In the genomic region with DNA sequence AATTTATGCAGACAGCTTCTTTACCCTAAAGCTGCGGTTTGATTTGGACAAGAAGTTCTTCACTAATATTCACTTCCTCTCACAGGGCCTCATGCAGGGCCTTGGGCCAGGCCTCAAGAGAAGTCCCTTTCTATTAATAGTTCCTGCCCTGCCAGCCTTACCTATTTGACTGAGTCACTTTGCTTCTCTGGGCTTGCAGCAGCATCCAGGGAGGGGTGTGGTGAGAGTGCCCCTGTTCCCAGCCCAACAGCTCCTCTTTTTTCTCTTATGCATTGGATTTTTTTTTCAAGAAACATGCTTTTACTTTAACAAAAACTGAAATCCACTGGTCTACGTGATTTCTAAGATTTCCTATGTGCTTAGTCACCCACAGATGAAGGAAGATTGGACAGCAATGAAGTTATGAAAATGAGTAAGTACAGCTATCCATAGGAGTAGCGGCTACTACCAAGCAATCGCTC, we compare ENCODE assay signal across 9 cellular contexts. TPM values are rescaled to one million over a fixed set of nuclear protein-coding genes. Genes with fewer than 3 reads are reported as not detected.
A peak's percentile ranks its signal among the peaks of the same experiment; 100 is the strongest.
DNase-seq lines count a peak whose midpoint lies in the region; ATAC-seq lines count a peak whose summit lies in the region.
"Had no signal": no experiment of that assay in that cellular context is flagged by ENCODE, and none has a peak within 500 bp of the region (broad histone marks: within the 10 kb centered on the region; RNA-seq: fewer than 3 reads in every experiment).

No MANE protein-coding gene starts in this region.

- peaks cover 37% of the 10 kb centered on the region for H3K27me3 Mint-ChIP-seq in activated T-cell treated with anti-CD3 and anti-CD28 coated beads, Interleukin-2, amount 50 U/mL, for 24 hours

- no peak overlapping the region for H3K27ac ChIP-seq in right cardiac atrium (ENCODE audit: low read length)

- no peaks in the 10 kb centered on the region for H3K9me3 ChIP-seq in right cardiac atrium (ENCODE audit: control insufficient read depth, low read length)

- peaks cover 1% of the 10 kb centered on the region for H3K4me1 ChIP-seq in right cardiac atrium (ENCODE audit: control insufficient read depth, insufficient read depth, low read length)

- no peak overlapping the region for H3K4me3 Mint-ChIP-seq in stimulated activated effector memory CD8-positive, alpha-beta T cell treated with anti-CD3 and anti-CD28 coated beads, Interleukin-12 subunit alpha, Interleukin-12 subunit beta, amount 100 ng/mL, for 72 hours
- H3K4me3 Mint-ChIP-seq in activated T-cell treated with anti-CD3 and anti-CD28 coated beads, Interleukin-2, amount 50 U/mL, for 24 hours, result no peak overlapping the region

- H3K27me3 ChIP-seq in right cardiac atrium (ENCODE audit: control insufficient read depth, insufficient read depth), result no peaks in the 10 kb centered on the region

- no peak overlapping the region for H3K4me3 ChIP-seq in right cardiac atrium (ENCODE audit: low read length)

- H3K4me1 Mint-ChIP-seq in stimulated activated effector memory CD8-positive, alpha-beta T cell treated with anti-CD3 and anti-CD28 coated beads, Interleukin-12 subunit alpha, Interleukin-12 subunit beta, amount 100 ng/mL, for 72 hours, result peaks cover 6% of the 10 kb centered on the region
- peaks cover 25% of the 10 kb centered on the region for H3K4me1 Mint-ChIP-seq in activated T-cell treated with anti-CD3 and anti-CD28 coated beads, Interleukin-2, amount 50 U/mL, for 24 hours (ENCODE audit: low read depth)

- intact Hi-C loops in right cardiac atrium (cut with DNase I), result no loop called here

- ATAC-seq in GM18511 (IDR thresholded peaks at IDR 0.05; ENCODE audit: unreplicated experiment) (peak; percentile 52), HG02759 (IDR thresholded peaks at IDR 0.05; ENCODE audit: unreplicated experiment) (peak; percentile 53), right cardiac atrium (no peak)
- ATAC-seq in stimulated activated effector memory CD8-positive, alpha-beta T cell treated with anti-CD3 and anti-CD28 coated beads, Interleukin-12 subunit alpha, Interleukin-12 subunit beta, amount 100 ng/mL, for 72 hours, result no peak

- peaks cover 22% of the 10 kb centered on the region for H3K36me3 Mint-ChIP-seq in stimulated activated effector memory CD8-positive, alpha-beta T cell treated with anti-CD3 and anti-CD28 coated beads, Interleukin-12 subunit alpha, Interleukin-12 subunit beta, amount 100 ng/mL, for 72 hours
- H3K36me3 Mint-ChIP-seq in activated T-cell treated with anti-CD3 and anti-CD28 coated beads, Interleukin-2, amount 50 U/mL, for 24 hours (ENCODE audit: low read depth), result peaks cover 2% of the 10 kb centered on the region

- H3K9me3 Mint-ChIP-seq in stimulated activated effector memory CD8-positive, alpha-beta T cell treated with anti-CD3 and anti-CD28 coated beads, Interleukin-12 subunit alpha, Interleukin-12 subunit beta, amount 100 ng/mL, for 72 hours, result no peaks in the 10 kb centered on the region
- no peaks in the 10 kb centered on the region for H3K9me3 Mint-ChIP-seq in activated T-cell treated with anti-CD3 and anti-CD28 coated beads, Interleukin-2, amount 50 U/mL, for 24 hours

- DNase-seq in OCI-M1 (lab: John Stamatoyannopoulos, UW), result peak; percentile 22
- peak in 2 of 3 donors; percentile 34 to 41 for DNase-seq in right cardiac atrium
- no peak for DNase-seq in COLO668 (lab: John Stamatoyannopoulos, UW; ENCODE audit: unreplicated experiment)
- DNase-seq in stimulated activated CD4-positive, alpha-beta T cell treated with anti-CD3 and anti-CD28 coated beads, Interleukin-1b, Interleukin-23, amount 100 ng/mL, for 48 hours, result no peak
- no peak for DNase-seq in stimulated activated effector memory CD8-positive, alpha-beta T cell treated with anti-CD3 and anti-CD28 coated beads, Interleukin-12 subunit alpha, Interleukin-12 subunit beta, amount 100 ng/mL, for 72 hours (ENCODE audit: low spot score in 2 of 2)
- no peak for DNase-seq in activated T-cell treated with anti-CD3 and anti-CD28 coated beads, Interleukin-2, amount 50 U/mL, for 24 hours

- WGBS in right cardiac atrium, result 40% methylated on average over 4 of the region's 4 CpGs

- H3K27ac Mint-ChIP-seq in stimulated activated effector memory CD8-positive, alpha-beta T cell treated with anti-CD3 and anti-CD28 coated beads, Interleukin-12 subunit alpha, Interleukin-12 subunit beta, amount 100 ng/mL, for 72 hours, result no peak overlapping the region
- H3K27ac Mint-ChIP-seq in activated T-cell treated with anti-CD3 and anti-CD28 coated beads, Interleukin-2, amount 50 U/mL, for 24 hours, result no peak overlapping the region

RNA-seq across cellular contexts. Expression of gene FAM156B, which starts 26.7 kb away (rescaled TPM):
- 10 to 100 TPM; 11.0 to 17.6 (median 15.4) TPM for total RNA-seq in right cardiac atrium
- polyA plus RNA-seq in right cardiac atrium, result 18.1 TPM

RNA-seq across cellular contexts. Expression of gene FAM156A, which starts 34.5 kb away (rescaled TPM):
- 10 to 100 TPM in 3 of 4 donors, 1 to 10 TPM in 1; 9.3 to 17.9 (median 12.9) TPM for total RNA-seq in right cardiac atrium
- 8.2 TPM for polyA plus RNA-seq in right cardiac atrium

RNA-seq across cellular contexts. Expression of gene XAGE3, which starts 55.9 kb away (rescaled TPM):
- total RNA-seq in right cardiac atrium, result not detected
- not detected for polyA plus RNA-seq in right cardiac atrium
- total RNA-seq: temporal lobe had no signal

Comparison
In these comparisons a context has a peak if more than half of its experiments do, and no peak if none do; other contexts are left out.
1. ATAC-seq: peak in GM18511 (single experiment) and HG02759 (single experiment); none in right cardiac atrium (0 of 2) and stimulated activated effector memory CD8-positive, alpha-beta T cell treated with anti-CD3 and anti-CD28 coated beads, Interleukin-12 subunit alpha, Interleukin-12 subunit beta, amount 100 ng/mL, for 72 hours (single experiment).
2. DNase-seq: peak in OCI-M1 (single experiment) and right cardiac atrium (2 of 3); none in COLO668 (single experiment), stimulated activated CD4-positive, alpha-beta T cell treated with anti-CD3 and anti-CD28 coated beads, Interleukin-1b, Interleukin-23, amount 100 ng/mL, for 48 hours (single experiment), stimulated activated effector memory CD8-positive, alpha-beta T cell treated with anti-CD3 and anti-CD28 coated beads, Interleukin-12 subunit alpha, Interleukin-12 subunit beta, amount 100 ng/mL, for 72 hours (0 of 2) and activated T-cell treated with anti-CD3 and anti-CD28 coated beads, Interleukin-2, amount 50 U/mL, for 24 hours (single experiment).